16 cellular contexts compared by ENCODE assay signal in genomic region chr20:6908673-6909072, GRCh38.
"Had no signal": no experiment of that assay in that cellular context is flagged by ENCODE, and none has a peak within 500 bp of the region (broad histone marks: within the 10 kb centered on the region; RNA-seq: fewer than 3 reads in every experiment).

No MANE protein-coding gene starts in this region.

- H3K4me1 Mint-ChIP-seq: activated naive CD8-positive, alpha-beta T cell treated with anti-CD3 and anti-CD28 coated beads, Interleukin-2, amount 50 U/mL, for 24 hours; memory B cell had no signal

- H3K27ac ChIP-seq: ascending aorta, esophagus muscularis mucosa, left lung, psoas muscle, suprapubic skin, VCaP had no signal

- H3K27me3 ChIP-seq: ascending aorta, esophagus muscularis mucosa, left lung, suprapubic skin had no signal

- H3K9me3 ChIP-seq: ascending aorta, esophagus muscularis mucosa, left lung, psoas muscle, suprapubic skin had no signal

- DNase-seq: activated CD4-positive, alpha-beta T cell treated with anti-CD3 and anti-CD28 coated beads for 4 hours; activated naive CD4-positive, alpha-beta T cell treated with Interleukin-2 at 50 U/mL for 16 hours; activated naive CD8-positive, alpha-beta T cell treated with anti-CD3 and anti-CD28 coated beads, Interleukin-2, amount 50 U/mL, for 24 hours; left lung; psoas muscle; stimulated activated CD4-positive, alpha-beta T cell treated with anti-CD3 and anti-CD28 coated beads, Interleukin-2, amount 100 ng/mL, for 48 hours; stimulated activated naive CD4-positive, alpha-beta T cell treated with Interleukin-2 at 50 U/mL for 16 hours; T-helper 1 cell had no signal

- H3K36me3 Mint-ChIP-seq: memory B cell; natural killer cell treated with Interleukin-12 subunit alpha and Interleukin-12 subunit beta and Interleukin-15 and Interleukin-18, amount 100 ng/mL, for 72 hours; type B pancreatic cell had no signal

- H3K27ac Mint-ChIP-seq: activated naive CD8-positive, alpha-beta T cell treated with anti-CD3 and anti-CD28 coated beads, Interleukin-2, amount 50 U/mL, for 24 hours; activated T-helper 1 cell treated with anti-CD3 and anti-CD28 coated beads, Interleukin-12 subunit alpha, Interleukin-12 subunit beta, Interleukin-2, Interleukin-4 antibody, amounts not matched to agents 30 ng/mL and 10 ng/mL and 1 ng/mL, durations not matched to agents 14 hours and 24 hours and 36 hours; memory B cell; natural killer cell treated with Interleukin-12 subunit alpha and Interleukin-12 subunit beta and Interleukin-15 and Interleukin-18, amount 100 ng/mL, for 72 hours; type B pancreatic cell had no signal

- H3K4me3 Mint-ChIP-seq: activated naive CD8-positive, alpha-beta T cell treated with anti-CD3 and anti-CD28 coated beads, Interleukin-2, amount 50 U/mL, for 24 hours; activated T-helper 1 cell treated with anti-CD3 and anti-CD28 coated beads, Interleukin-12 subunit alpha, Interleukin-12 subunit beta, Interleukin-2, Interleukin-4 antibody, amounts not matched to agents 30 ng/mL and 10 ng/mL and 1 ng/mL, durations not matched to agents 14 hours and 24 hours and 36 hours; memory B cell; natural killer cell treated with Interleukin-12 subunit alpha and Interleukin-12 subunit beta and Interleukin-15 and Interleukin-18, amount 100 ng/mL, for 72 hours; type B pancreatic cell had no signal

- H3K36me3 ChIP-seq: ascending aorta, esophagus muscularis mucosa, left lung, suprapubic skin had no signal

- H3K9me3 Mint-ChIP-seq: type B pancreatic cell had no signal

- H3K4me1 ChIP-seq: ascending aorta, esophagus muscularis mucosa, left lung, psoas muscle, suprapubic skin had no signal

- H3K4me3 ChIP-seq: ascending aorta, esophagus muscularis mucosa, left lung, psoas muscle, suprapubic skin had no signal

- H3K27me3 Mint-ChIP-seq: activated naive CD8-positive, alpha-beta T cell treated with anti-CD3 and anti-CD28 coated beads, Interleukin-2, amount 50 U/mL, for 24 hours; memory B cell; natural killer cell treated with Interleukin-12 subunit alpha and Interleukin-12 subunit beta and Interleukin-15 and Interleukin-18, amount 100 ng/mL, for 72 hours had no signal
